In the genomic region with DNA sequence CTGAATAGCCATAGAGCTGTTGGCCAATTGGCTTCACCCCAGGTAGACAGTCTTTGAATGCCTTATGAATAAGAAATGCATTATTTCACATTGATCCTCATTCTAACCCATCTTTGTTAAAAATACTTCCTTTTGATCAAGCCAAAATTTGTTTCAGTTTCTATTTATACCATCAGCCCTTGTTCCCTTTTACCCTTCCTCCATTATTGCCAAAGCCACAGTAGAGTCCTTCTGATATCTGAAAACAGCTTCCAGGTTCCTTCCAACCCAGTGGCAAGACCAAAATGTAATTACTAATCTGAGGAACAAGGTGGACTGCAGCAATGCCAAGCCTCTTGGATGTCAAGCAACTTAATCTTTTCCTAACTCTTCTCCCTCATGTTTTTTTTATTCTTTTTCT, we compare ENCODE assay signal across 19 cellular contexts.
"Had no signal": no experiment of that assay in that cellular context is flagged by ENCODE, and none has a peak within 500 bp of the region (broad histone marks: within the 10 kb centered on the region; RNA-seq: fewer than 3 reads in every experiment).

No MANE protein-coding gene starts in this region.

- H3K4me3 Mint-ChIP-seq: activated CD8-positive, alpha-beta T cell treated with anti-CD3 and anti-CD28 coated beads for 36 hours; activated naive CD4-positive, alpha-beta T cell treated with anti-CD3 and anti-CD28 coated beads, Interleukin-2, amount 50 U/mL, for 24 hours; central memory CD8-positive, alpha-beta T cell had no signal

- H3K4me1 Mint-ChIP-seq: activated naive CD4-positive, alpha-beta T cell treated with anti-CD3 and anti-CD28 coated beads, Interleukin-2, amount 50 U/mL, for 24 hours; central memory CD8-positive, alpha-beta T cell had no signal

- H3K4me3 ChIP-seq: ascending aorta, body of pancreas had no signal

- H3K9me3 ChIP-seq: ascending aorta, body of pancreas, SK-N-SH had no signal

- H3K9me3 Mint-ChIP-seq: activated CD8-positive, alpha-beta T cell treated with anti-CD3 and anti-CD28 coated beads for 36 hours; activated naive CD4-positive, alpha-beta T cell treated with anti-CD3 and anti-CD28 coated beads, Interleukin-2, amount 50 U/mL, for 24 hours; central memory CD8-positive, alpha-beta T cell had no signal

- H3K36me3 ChIP-seq: ascending aorta had no signal

- H3K27ac ChIP-seq: ascending aorta, body of pancreas had no signal

- H3K27ac Mint-ChIP-seq: activated CD8-positive, alpha-beta T cell treated with anti-CD3 and anti-CD28 coated beads for 36 hours; activated naive CD4-positive, alpha-beta T cell treated with anti-CD3 and anti-CD28 coated beads, Interleukin-2, amount 50 U/mL, for 24 hours had no signal

- ATAC-seq: activated CD4-positive, CD25-positive, alpha-beta regulatory T cell treated with anti-CD3 and anti-CD28 coated beads, Interleukin-2, amount 50 U/mL, for 24 hours; activated CD8-positive, alpha-beta T cell treated with anti-CD3 and anti-CD28 coated beads for 36 hours; body of pancreas; Panc1 had no signal

- H3K4me1 ChIP-seq: ascending aorta had no signal

- H3K36me3 Mint-ChIP-seq: activated naive CD4-positive, alpha-beta T cell treated with anti-CD3 and anti-CD28 coated beads, Interleukin-2, amount 50 U/mL, for 24 hours had no signal

- H3K9ac ChIP-seq: SK-N-SH had no signal

- DNase-seq: activated CD4-positive, alpha-beta T cell treated with anti-CD3 and anti-CD28 coated beads for 4 hours; activated CD8-positive, alpha-beta memory T cell treated with anti-CD3 and anti-CD28 coated beads, Interleukin-2, amount 50 U/mL, for 48 hours; activated CD8-positive, alpha-beta T cell treated with anti-CD3 and anti-CD28 coated beads for 36 hours; activated T-cell treated with anti-CD3 and anti-CD28 coated beads, Interleukin-2, amount 50 U/mL, for 1 hour; amniotic stem cell; body of pancreas; KG1; NCI-H146; NCI-H187 treated with DMSO at 0.1 percent for 48 hours; NCI-H524; OCI-M1; RPMI8226; SK-N-SH; T-helper 1 cell had no signal

- H3K27me3 ChIP-seq: ascending aorta, body of pancreas had no signal
